ENCODE assay signal across 1 cellular context in genomic region chr12:115325858-115326257, GRCh38.
TF ChIP-seq lines count a peak whose summit lies in the region.

No MANE protein-coding gene starts in this region.

TF ChIP-seq in IMR-90, 13 proteins besides CTCF, POLR2A, EP300 and RAD21:
- TF ChIP-seq, protein P1, sequence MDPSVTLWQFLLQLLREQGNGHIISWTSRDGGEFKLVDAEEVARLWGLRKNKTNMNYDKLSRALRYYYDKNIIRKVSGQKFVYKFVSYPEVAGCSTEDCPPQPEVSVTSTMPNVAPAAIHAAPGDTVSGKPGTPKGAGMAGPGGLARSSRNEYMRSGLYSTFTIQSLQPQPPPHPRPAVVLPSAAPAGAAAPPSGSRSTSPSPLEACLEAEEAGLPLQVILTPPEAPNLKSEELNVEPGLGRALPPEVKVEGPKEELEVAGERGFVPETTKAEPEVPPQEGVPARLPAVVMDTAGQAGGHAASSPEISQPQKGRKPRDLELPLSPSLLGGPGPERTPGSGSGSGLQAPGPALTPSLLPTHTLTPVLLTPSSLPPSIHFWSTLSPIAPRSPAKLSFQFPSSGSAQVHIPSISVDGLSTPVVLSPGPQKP (IDR thresholded peaks at IDR 0.05; ENCODE audit: borderline replicate concordance, low read depth, low read length), result no peak
- no peak for TF ChIP-seq BHLHE40 (IDR thresholded peaks at IDR 0.05; ENCODE audit: low read depth, low read length)
- no peak for TF ChIP-seq FOS (IDR thresholded peaks at IDR 0.05; ENCODE audit: low read depth, low read length)
TF ChIP-seq in IMR-90: peak in this region for 0.
